ENCODE assay signal across 7 cellular contexts in the genomic region with DNA sequence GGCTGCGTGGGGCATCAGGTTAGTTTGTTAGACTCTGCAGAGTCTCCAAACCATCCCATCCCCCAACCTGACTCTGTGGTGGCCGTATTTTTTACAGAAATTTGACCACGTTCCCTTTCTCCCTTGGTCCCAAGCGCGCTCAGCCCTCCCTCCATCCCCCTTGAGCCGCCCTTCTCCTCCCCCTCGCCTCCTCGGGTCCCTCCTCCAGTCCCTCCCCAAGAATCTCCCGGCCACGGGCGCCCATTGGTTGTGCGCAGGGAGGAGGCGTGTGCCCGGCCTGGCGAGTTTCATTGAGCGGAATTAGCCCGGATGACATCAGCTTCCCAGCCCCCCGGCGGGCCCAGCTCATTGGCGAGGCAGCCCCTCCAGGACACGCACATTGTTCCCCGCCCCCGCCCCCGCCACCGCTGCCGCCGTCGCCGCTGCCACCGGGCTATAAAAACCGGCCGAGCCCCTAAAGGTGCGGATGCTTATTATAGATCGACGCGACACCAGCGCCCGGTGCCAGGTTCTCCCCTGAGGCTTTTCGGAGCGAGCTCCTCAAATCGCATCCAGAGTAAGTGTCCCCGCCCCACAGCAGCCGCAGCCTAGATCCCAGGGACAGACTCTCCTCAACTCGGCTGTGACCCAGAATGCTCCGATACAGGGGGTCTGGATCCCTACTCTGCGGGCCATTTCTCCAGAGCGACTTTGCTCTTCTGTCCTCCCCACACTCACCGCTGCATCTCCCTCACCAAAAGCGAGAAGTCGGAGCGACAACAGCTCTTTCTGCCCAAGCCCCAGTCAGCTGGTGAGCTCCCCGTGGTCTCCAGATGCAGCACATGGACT. TPM values are rescaled to one million over a fixed set of nuclear protein-coding genes. Genes with fewer than 3 reads are reported as not detected.
A peak's percentile ranks its signal among the peaks of the same experiment; 100 is the strongest.
DNase-seq lines count a peak whose midpoint lies in the region; ATAC-seq, FAIRE-seq and TF ChIP-seq lines count a peak whose summit lies in the region.

A gene (plus strand): TSS at position 465 of the 828 bp plus-strand sequence. CDS start 928 bp downstream, outside the sequence.

- peaks cover 14 to 18% of the 10 kb centered on the region in 2 experiments for H4K20me1 ChIP-seq in H1 (replicated peaks in 1 of 2; ENCODE audit: control insufficient read depth in 1 of 2, insufficient read depth in 2 of 2, low read length in 2 of 2)

- POLR2A ChIA-PET in H1 (lab: Charles Lee; ENCODE audit: partially characterized antibody), result interaction anchor here (0.7 to 1.2 kb wide), 4 partner anchors 8 to 213 kb away, joined by 3 to 5 read pairs (median 4); no protein-coding TSS in a partner anchor

- no peak within 1 kb of the TSS for H2AK5ac ChIP-seq in H1 (ENCODE audit: low read depth, low read length)

- H3K27ac ChIP-seq in H1 (ENCODE audit: low read depth, low read length), result no peak within 1 kb of the TSS
- H3K27ac ChIP-seq in suprapubic skin, result no peak within 1 kb of the TSS

- peak; percentile 85 for DNase-seq in H4 (ENCODE audit: low spot score)
- peak; percentile 62 to 91 for DNase-seq in NCI-H526 (lab: John Stamatoyannopoulos, UW)
- peak; percentile 72 to 93 for DNase-seq in H1 (ENCODE audit: low read depth in 1 of 2, low spot score in 2 of 2)
- peak; percentile 82 for DNase-seq in retina
- no peak for DNase-seq in activated CD4-positive, CD25-positive, alpha-beta regulatory T cell (lab: John Stamatoyannopoulos, UW)
- no peak for DNase-seq in suprapubic skin (ENCODE audit: low spot score in 2 of 2)

- H3K36me3 ChIP-seq in H1 (ENCODE audit: control insufficient read depth in 2 of 4, insufficient read depth in 4 of 4, low read length in 3 of 4) (peaks cover 0 to 5% (median 0%) of the 10 kb centered on the region in 4 experiments; a peak in 1 of 8 replicates), suprapubic skin (no peaks in the 10 kb centered on the region)

- no peak within 1 kb of the TSS for H3K56ac ChIP-seq in H1 (replicated peaks; ENCODE audit: insufficient read length, low read depth, low read length)

- no peak for ATAC-seq in GM19455 (IDR thresholded peaks at IDR 0.05; ENCODE audit: unreplicated experiment)

- no peak for TF ChIP-seq CTCF in H1 (IDR thresholded peaks at IDR 0.05; ENCODE audit: control extremely low read depth in 1 of 3, insufficient read depth in 1 of 3, low read depth in 1 of 3, low read length in 3 of 3)
- no peak for TF ChIP-seq CTCF in suprapubic skin (IDR thresholded peaks at IDR 0.05)

- 1% methylated on average over 40 of the region's 52 CpGs; no CpG with 5 or more reads in 1 of the 2 experiments for WGBS in H1 (ENCODE audit: extremely low coverage in 1 of 2, insufficient coverage in 1 of 2, insufficient read length in 1 of 2, insufficient replicate concordance in 2 of 2, low coverage in 1 of 2, low lambda C conversion rate in 2 of 2, missing lambda C conversion rate in 1 of 2), 2 experiments
- 5% methylated on average over 30 of the region's 52 CpGs for WGBS in suprapubic skin

- no peaks in the 10 kb centered on the region for H3K79me2 ChIP-seq in H1 (ENCODE audit: control insufficient read depth in 1 of 2, insufficient read depth in 2 of 2, low read length in 2 of 2)

- no peak within 1 kb of the TSS for H3K23ac ChIP-seq in H1 (ENCODE audit: insufficient read length)

- H3K14ac ChIP-seq in H1 (ENCODE audit: insufficient read length), result no peak within 1 kb of the TSS

- H4K8ac ChIP-seq in H1 (ENCODE audit: extremely low read depth, insufficient read depth, low read length), result no peak within 1 kb of the TSS; the same call in 1 of the 2 replicates

- no peak within 1 kb of the TSS for H2BK5ac ChIP-seq in H1 (ENCODE audit: low read depth, low read length)

- no peak within 1 kb of the TSS for H3K4ac ChIP-seq in H1 (replicated peaks; ENCODE audit: insufficient read length, low read depth, low read length)

- H3K23me2 ChIP-seq in H1 (ENCODE audit: low read depth, low read length), result peaks cover 13% of the 10 kb centered on the region

- H3K79me1 ChIP-seq in H1 (ENCODE audit: low read depth, low read length), result no peaks in the 10 kb centered on the region

- peaks cover 6 to 35% (median 24%) of the 10 kb centered on the region in 4 experiments for H3K4me1 ChIP-seq in H1 (replicated peaks in 1 of 4; ENCODE audit: control insufficient read depth in 3 of 4, insufficient read depth in 4 of 4, low read length in 3 of 4)
- peaks cover 68% of the 10 kb centered on the region for H3K4me1 ChIP-seq in suprapubic skin

- no peak within 1 kb of the TSS for H4K91ac ChIP-seq in H1 (replicated peaks; ENCODE audit: insufficient read length, low read length)

- H2BK120ac ChIP-seq in H1 (replicated peaks; ENCODE audit: low read depth, low read length), result no peak within 1 kb of the TSS

- H3K18ac ChIP-seq in H1 (ENCODE audit: extremely low read depth, low read length), result peak within 1 kb of the TSS; percentile 48

- peak within 1 kb of the TSS; percentile 84 for H2BK12ac ChIP-seq in H1 (ENCODE audit: low read depth, low read length)

- H2BK20ac ChIP-seq in H1 (ENCODE audit: low read length), result no peak within 1 kb of the TSS

- TF ChIP-seq POLR2A in H1 (IDR thresholded peaks at IDR 0.05; ENCODE audit: control extremely low read depth in 1 of 2, low read depth in 2 of 2, low read length in 2 of 2) (no peak), suprapubic skin (IDR thresholded peaks at IDR 0.05) (no peak)

- CTCF ChIA-PET in H1 (lab: Charles Lee; ENCODE audit: partially characterized antibody), result interaction anchor here (0.7 to 6.0 kb wide), 18 partner anchors 9 to 163 kb away, joined by 3 to 44 read pairs (median 4); no protein-coding TSS in a partner anchor

- no peak for FAIRE-seq in H1 (lab: Jason Lieb, UNC)

- H3K27me3 ChIP-seq in H1 (replicated peaks in 1 of 4; ENCODE audit: control insufficient read depth in 3 of 4, extremely low read depth in 1 of 4, insufficient read depth in 3 of 4, low read length in 3 of 4) (peaks cover 90 to 99% (median 98%) of the 10 kb centered on the region in 4 experiments), suprapubic skin (peaks cover 100% of the 10 kb centered on the region)

- no peak within 1 kb of the TSS; a peak in 2 of 7 replicates for H3K9ac ChIP-seq in H1 (replicated peaks in 1 of 4; ENCODE audit: extremely low read depth in 1 of 4, low read depth in 3 of 4, low read length in 3 of 4)

- H3K9me3 ChIP-seq in H1 (ENCODE audit: insufficient read depth in 2 of 2, low read depth in 1 of 2, low read length in 1 of 2) (no peaks in the 10 kb centered on the region), suprapubic skin (no peaks in the 10 kb centered on the region)

- H3K4me2 ChIP-seq in H1 (ENCODE audit: insufficient read depth in 1 of 2, low read depth in 2 of 2, low read length in 2 of 2), result peak within 1 kb of the TSS; percentile 85 to 95

- no peak for TF ChIP-seq RAD21 in H1 (IDR thresholded peaks at IDR 0.05 in 1 of 2, conservative IDR thresholded peaks at IDR 0.05 in 1 of 2; ENCODE audit: low read depth in 2 of 2, low read length in 2 of 2)

- H3K4me3 ChIP-seq in H1 (ENCODE audit: extremely low read depth in 1 of 4, insufficient read depth in 2 of 4, low read depth in 3 of 4, low read length in 4 of 4) (peak within 1 kb of the TSS; percentile 54 to 70 (median 56)), suprapubic skin (no peak within 1 kb of the TSS)

- TF ChIP-seq EP300 in H1 (IDR thresholded peaks at IDR 0.05; ENCODE audit: borderline replicate concordance in 1 of 2, low read depth in 2 of 2, low read length in 2 of 2) (no peak), suprapubic skin (IDR thresholded peaks at IDR 0.05) (no peak)

- H2AFZ ChIP-seq in H1 (ENCODE audit: low read length), result peak within 1 kb of the TSS; percentile 83; the same call in 1 of the 2 replicates

- peak within 1 kb of the TSS; percentile 31 for H4K5ac ChIP-seq in H1 (ENCODE audit: insufficient read length, low read depth, low read length)

- H2BK15ac ChIP-seq in H1 (ENCODE audit: low read length), result 0 out of 2 replicates have a peak within 1 kb of the TSS, but pooled peaks have one; percentile 81

TF ChIP-seq in H1, 55 proteins besides CTCF, POLR2A, EP300 and RAD21 (continues in another document):
- TF ChIP-seq HDAC6 (IDR thresholded peaks at IDR 0.05; ENCODE audit: low read depth, low read length), result no peak
- TF ChIP-seq SP4 (IDR thresholded peaks at IDR 0.05; ENCODE audit: low read length), result no peak
- TF ChIP-seq GTF2F1 (IDR thresholded peaks at IDR 0.05; ENCODE audit: borderline replicate concordance, low read depth, low read length), result no peak
- TF ChIP-seq BRCA1 (IDR thresholded peaks at IDR 0.05; ENCODE audit: low read depth, low read length), result no peak
- TF ChIP-seq, protein P1, sequence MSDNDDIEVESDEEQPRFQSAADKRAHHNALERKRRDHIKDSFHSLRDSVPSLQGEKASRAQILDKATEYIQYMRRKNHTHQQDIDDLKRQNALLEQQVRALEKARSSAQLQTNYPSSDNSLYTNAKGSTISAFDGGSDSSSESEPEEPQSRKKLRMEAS (IDR thresholded peaks at IDR 0.05), result 0 out of 2 replicates have a peak, but pooled peaks have one; percentile 71
- no peak for TF ChIP-seq TAF7 (optimal IDR thresholded peaks at IDR 0.05; ENCODE audit: borderline replicate concordance, low read depth, low read length)
- no peak for TF ChIP-seq TAF1 (IDR thresholded peaks at IDR 0.05; ENCODE audit: low read depth, low read length)
- TF ChIP-seq TCF12 (IDR thresholded peaks at IDR 0.05; ENCODE audit: low read depth, low read length), result no peak
- no peak for TF ChIP-seq SIN3A (conservative IDR thresholded peaks at IDR 0.05 in 1 of 2, IDR thresholded peaks at IDR 0.05 in 1 of 2; ENCODE audit: low read depth in 1 of 2, low read length in 2 of 2)
- TF ChIP-seq KDM4A (IDR thresholded peaks at IDR 0.05; ENCODE audit: low read depth, low read length, severe bottlenecking), result peak; percentile 65
- no peak for TF ChIP-seq GABPA (IDR thresholded peaks at IDR 0.05; ENCODE audit: borderline replicate concordance, insufficient read depth, low read length)
- TF ChIP-seq SRF (IDR thresholded peaks at IDR 0.05; ENCODE audit: low read depth, low read length), result no peak
- no peak for TF ChIP-seq HDAC2 (IDR thresholded peaks at IDR 0.05; ENCODE audit: borderline replicate concordance in 1 of 2, low read depth in 2 of 2, low read length in 2 of 2)
- TF ChIP-seq EGR1 (IDR thresholded peaks at IDR 0.05; ENCODE audit: borderline replicate concordance, low read depth, low read length), result no peak
- TF ChIP-seq SIX5 (IDR thresholded peaks at IDR 0.05; ENCODE audit: low read depth, low read length), result no peak

RNA-seq across cellular contexts. Expression of the gene that starts here (rescaled TPM):
- total RNA-seq in H4 (2014; rRNA removed; shearing (Covaris generic)), result 1.5 and 1.7 TPM in 2 replicates
- total RNA-seq in H1 (2021; fragmentation: NEBNext Ultra II Directional; extraction: Animal tissue kit (Norgen Biotek cat#: 25700)), result 0.11 TPM in 1 of 2 replicates, not detected in the other
- polyA plus RNA-seq in H1 (2011; rRNA removed), result 0.79 and 0.93 TPM in 2 replicates
- 0.81 TPM for polyA plus RNA-seq in H1 (2011; cell fraction: cytosol; rRNA removed)
- polyA plus RNA-seq in H1 (2011; cell fraction: nucleus; rRNA removed), result 0.68 TPM
- polyA plus RNA-seq in H1 (2012, experiment 1 of 2), result 0.57 to 1.3 TPM (median 0.75 TPM) in 4 replicates
- polyA plus RNA-seq in H1 (2012, experiment 2 of 2), result 0.79 TPM
- polyA plus RNA-seq in H1 (2013, experiment 1 of 2), result 1.0 TPM
- polyA plus RNA-seq in H1 (2013, experiment 2 of 2), result 0.99 TPM
- 0.20 and 0.35 TPM in 2 replicates for polyA minus RNA-seq in H1 (2011; rRNA and poly(A)+ RNA removed)
- 1.8 TPM for polyA minus RNA-seq in H1 (2011; cell fraction: cytosol; rRNA and poly(A)+ RNA removed)
- 1.2 TPM for polyA minus RNA-seq in H1 (2011; cell fraction: nucleus; rRNA and poly(A)+ RNA removed)
- not detected for total RNA-seq in suprapubic skin

Comparison
In these comparisons a context has a peak if more than half of its experiments do, and no peak if none do; other contexts are left out.
1. DNase-seq: peak in H4 (single experiment), NCI-H526 (2 of 2), H1 (2 of 2) and retina (single experiment); none in activated CD4-positive, CD25-positive, alpha-beta regulatory T cell (0 of 4) and suprapubic skin (0 of 2).